In the genomic region with DNA sequence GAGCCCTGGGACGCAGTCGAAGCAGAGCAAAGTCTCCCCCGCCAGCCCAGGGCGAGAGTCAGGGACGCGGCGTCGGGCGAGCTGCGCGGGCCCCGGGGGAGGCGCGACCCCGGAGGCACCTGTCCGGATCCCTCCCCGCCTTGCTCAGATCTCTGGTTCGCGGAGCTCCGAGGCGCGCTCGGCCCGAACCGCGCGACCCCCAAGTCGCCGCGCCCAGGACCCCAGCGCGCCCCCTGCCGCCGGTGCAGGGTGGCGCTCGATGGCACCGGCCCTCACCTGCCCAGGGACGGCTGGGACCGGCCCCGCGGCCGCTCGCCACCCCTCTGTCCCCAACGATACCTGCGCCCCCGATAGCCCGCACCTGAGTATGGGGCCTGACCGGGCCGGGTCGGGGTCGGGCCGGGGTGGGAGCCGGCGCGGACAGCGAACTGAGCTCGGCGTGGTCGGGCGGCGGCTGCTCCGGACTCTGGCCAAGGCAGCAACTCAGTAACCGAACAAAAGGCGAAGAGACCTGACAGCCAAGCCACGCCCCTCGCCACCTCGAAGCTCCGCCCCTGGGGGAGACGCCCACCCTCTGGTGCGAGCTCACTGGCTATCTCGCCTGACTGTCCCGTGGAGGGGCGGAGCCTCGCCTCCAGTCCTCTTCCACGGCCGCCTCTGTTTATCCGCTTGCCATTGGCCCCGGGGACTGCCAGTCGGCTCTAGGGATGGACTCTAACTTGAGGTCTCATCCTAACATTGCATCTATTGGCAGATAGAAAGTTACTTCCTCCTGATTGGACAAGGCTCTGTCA, we compare ENCODE assay signal across 8 cellular contexts. TPM values are rescaled to one million over a fixed set of nuclear protein-coding genes. Genes with fewer than 3 reads are reported as not detected.
A peak's percentile ranks its signal among the peaks of the same experiment; 100 is the strongest.
DNase-seq lines count a peak whose midpoint lies in the region; ATAC-seq, FAIRE-seq and TF ChIP-seq lines count a peak whose summit lies in the region.

JUP (minus strand) TSS at position 485 of the 794 bp plus-strand sequence. CDS start 14,857 bp downstream, outside the sequence.

- intact Hi-C loops in prostate gland (cut with DNase I): no loop called here

- H3K9me3 ChIP-seq in astrocyte (ENCODE audit: insufficient read depth, low read depth, low read length): no peaks in the 10 kb centered on the region
- no peaks in the 10 kb centered on the region for H3K9me3 ChIP-seq in right atrium auricular region
- H3K9me3 ChIP-seq in prostate gland: no peaks in the 10 kb centered on the region

- TF ChIP-seq CTCF in astrocyte (IDR thresholded peaks at IDR 0.05; ENCODE audit: insufficient read depth, low read depth, low read length): peak; percentile 17
- peak; percentile 60 to 85 for TF ChIP-seq CTCF in right atrium auricular region (IDR thresholded peaks at IDR 0.05)
- TF ChIP-seq CTCF in prostate gland (IDR thresholded peaks at IDR 0.05): peak; percentile 63 to 89 (median 74)

- FAIRE-seq in astrocyte (lab: Jason Lieb, UNC): peak; percentile 62

- peak within 1 kb of the TSS; percentile 87 for H3K4me2 ChIP-seq in astrocyte (ENCODE audit: low read length)

- peaks cover 31% of the 10 kb centered on the region for H3K79me2 ChIP-seq in astrocyte (ENCODE audit: insufficient read depth, low read length)

- H3K36me3 Mint-ChIP-seq in astrocyte (ENCODE audit: low read depth, unreplicated experiment): peaks cover 11% of the 10 kb centered on the region

- H3K4me3 ChIP-seq in astrocyte (ENCODE audit: insufficient read depth, low read depth, low read length) (peak within 1 kb of the TSS; percentile 67), right atrium auricular region (peak within 1 kb of the TSS; percentile 85 to 90), prostate gland (peak within 1 kb of the TSS; percentile 74 to 95)

- peak within 1 kb of the TSS; percentile 76 for H3K9ac ChIP-seq in astrocyte (ENCODE audit: low read length)

- peak; percentile 99 for TF ChIP-seq POLR2A in prostate gland (IDR thresholded peaks at IDR 0.05)

- H3K9me3 Mint-ChIP-seq in astrocyte (ENCODE audit: unreplicated experiment): no peaks in the 10 kb centered on the region

- H3K27ac ChIP-seq in astrocyte (ENCODE audit: low read depth, low read length) (no peak within 1 kb of the TSS), right atrium auricular region (peak within 1 kb of the TSS; percentile 97), prostate gland (peak within 1 kb of the TSS; percentile 96 to 99)

- peaks cover 31% of the 10 kb centered on the region for H3K4me1 Mint-ChIP-seq in astrocyte (ENCODE audit: low read depth, unreplicated experiment)

- H3K27me3 Mint-ChIP-seq in astrocyte (ENCODE audit: low read depth, unreplicated experiment): no peaks in the 10 kb centered on the region

- H3K4me1 ChIP-seq in astrocyte (ENCODE audit: insufficient read depth, low read length) (peaks cover 22% of the 10 kb centered on the region), right atrium auricular region (peaks cover 0 to 44% of the 10 kb centered on the region in 2 donors), prostate gland (replicated peaks) (peaks cover 15% of the 10 kb centered on the region)

- peak within 1 kb of the TSS; percentile 92 for H3K4me3 Mint-ChIP-seq in astrocyte (ENCODE audit: unreplicated experiment)

- WGBS in prostate gland: under 1% methylated on average over 77 of the region's 79 CpGs

- H4K20me1 ChIP-seq in astrocyte (ENCODE audit: insufficient read depth, low read length): peaks cover 31% of the 10 kb centered on the region

- peak within 1 kb of the TSS; percentile 56 for H2AFZ ChIP-seq in astrocyte (ENCODE audit: low read depth, low read length)

- DNase-seq in ELR (ENCODE audit: low read depth) (peak; percentile 91), NCI-H1694 (lab: John Stamatoyannopoulos, UW) (peak; percentile 97), T-helper 22 cell (ENCODE audit: low read depth) (peak; percentile 81), astrocyte (ENCODE audit: low read depth) (peak; percentile 99), right atrium auricular region (ENCODE audit: low spot score) (peak; percentile 100), prostate gland (ENCODE audit: low spot score) (peak; percentile 100), ureter (ENCODE audit: low spot score) (peak; percentile 100)

- peak within 1 kb of the TSS; percentile 81 for H3K27ac Mint-ChIP-seq in astrocyte (ENCODE audit: unreplicated experiment)

- ATAC-seq in HG02623 (IDR thresholded peaks at IDR 0.05; ENCODE audit: unreplicated experiment): peak; percentile 57

- H3K36me3 ChIP-seq in astrocyte (ENCODE audit: insufficient read depth, low read length) (no peaks in the 10 kb centered on the region), right atrium auricular region (no peaks in the 10 kb centered on the region), prostate gland (no peaks in the 10 kb centered on the region)

- no peaks in the 10 kb centered on the region for H3K27me3 ChIP-seq in astrocyte (ENCODE audit: insufficient read depth, low read length)
- no peaks in the 10 kb centered on the region for H3K27me3 ChIP-seq in right atrium auricular region
- H3K27me3 ChIP-seq in prostate gland (replicated peaks; ENCODE audit: insufficient read depth): no peaks in the 10 kb centered on the region

RNA-seq across cellular contexts. Expression of gene JUP, which starts in this region (rescaled TPM):
- 236 TPM in 2 replicates for total RNA-seq in astrocyte
- 100 to 1,000 TPM; 234 to 256 TPM for total RNA-seq in right atrium auricular region
- total RNA-seq in prostate gland: 100 to 1,000 TPM; 146 to 266 TPM
- 277 TPM for total RNA-seq in ureter

Comparison
In these comparisons a context has a peak if more than half of its experiments do, and no peak if none do; other contexts are left out.
1. CTCF ChIP-seq: peak in every context shown above with its lines; median percentile 74 in prostate gland; 72 in right atrium auricular region; 17 in astrocyte.